In the genomic region with DNA sequence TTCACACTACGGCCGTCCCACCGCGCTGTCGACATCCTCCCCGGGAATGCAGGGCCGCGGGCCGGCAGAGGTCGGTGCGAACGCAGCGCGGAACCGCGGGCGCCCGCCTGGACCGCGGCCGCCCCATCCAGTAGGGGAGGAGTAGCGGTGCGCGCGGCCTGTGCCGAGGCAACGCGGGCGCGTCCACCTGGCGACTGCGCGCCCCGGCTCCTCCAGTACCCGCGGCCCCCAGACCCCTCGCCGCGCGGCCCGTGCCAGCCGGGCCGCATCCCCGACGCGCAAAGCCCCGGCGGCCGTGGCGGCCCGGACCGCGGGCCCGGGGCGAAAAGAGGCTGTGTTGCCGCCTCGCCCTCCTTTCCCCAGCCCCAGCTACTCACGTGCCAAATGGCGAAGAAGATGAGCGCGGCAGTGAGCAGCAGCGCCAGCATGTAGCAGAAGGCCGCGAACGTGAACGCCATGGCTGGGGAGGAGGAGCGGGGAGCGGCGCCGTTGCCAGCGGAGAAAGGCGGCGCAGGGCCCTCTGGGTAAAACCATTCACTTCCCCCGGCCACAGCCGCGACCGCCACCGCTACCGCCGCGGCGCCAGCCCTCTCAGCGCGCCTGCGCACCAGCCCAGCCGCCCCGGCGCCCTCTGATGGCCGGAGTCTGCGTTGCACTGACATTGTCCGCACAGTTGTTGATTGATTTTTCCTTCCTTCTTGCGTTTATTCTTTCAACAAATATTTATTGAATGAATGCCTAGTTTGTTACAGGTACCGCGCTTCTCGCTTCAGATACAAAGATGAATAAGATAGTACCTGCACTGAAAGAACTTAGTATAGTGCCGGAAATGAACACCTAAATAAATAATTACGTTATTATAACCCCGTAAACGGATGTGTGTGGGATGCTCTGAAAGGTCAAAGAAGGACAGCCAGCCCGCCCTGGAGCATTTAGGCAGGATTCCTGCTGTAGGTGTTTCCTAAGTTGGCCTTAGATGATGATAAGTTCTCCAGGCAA, we compare ENCODE assay signal across 1 cellular context.
TF ChIP-seq lines count a peak whose summit lies in the region.

Gene CNIH1 (minus strand): TSS at position 505 of the 999 bp plus-strand sequence. CDS start 47 bp downstream, at position 458.

TF ChIP-seq in WTC11, 78 proteins besides CTCF, POLR2A, EP300 and RAD21 (continued from another document):
- TF ChIP-seq GRHL2 (CRISPR knock-in tag; IDR thresholded peaks at IDR 0.05; ENCODE audit: insufficient replicate concordance, severe bottlenecking) (no peak), CDX4 (CRISPR knock-in tag; IDR thresholded peaks at IDR 0.05; ENCODE audit: borderline replicate concordance) (no peak), FOXP1 (CRISPR knock-in tag; IDR thresholded peaks at IDR 0.05; ENCODE audit: borderline replicate concordance) (peak; percentile 63), ZNF121 (CRISPR knock-in tag; IDR thresholded peaks at IDR 0.05) (no peak), FOXK1 (CRISPR knock-in tag; IDR thresholded peaks at IDR 0.05) (peak; percentile 59; the same call in 1 of the 2 replicates), IRF1 (CRISPR knock-in tag; IDR thresholded peaks at IDR 0.05) (0 out of 2 replicates have a peak, but pooled peaks have one; percentile 33), ESRRA (CRISPR knock-in tag; IDR thresholded peaks at IDR 0.05; ENCODE audit: borderline replicate concordance) (0 out of 2 replicates have a peak, but pooled peaks have one; percentile 26), GTF2I (CRISPR knock-in tag; conservative IDR thresholded peaks at IDR 0.05) (no peak), SP1 (CRISPR knock-in tag; conservative IDR thresholded peaks at IDR 0.05) (peak; percentile 12; the same call in 1 of the 2 replicates), ZNF532 (CRISPR knock-in tag; IDR thresholded peaks at IDR 0.05; ENCODE audit: borderline replicate concordance) (no peak), ATF2 (CRISPR knock-in tag; IDR thresholded peaks at IDR 0.05; ENCODE audit: borderline replicate concordance, low read depth) (no peak), TEAD4 (CRISPR knock-in tag; IDR thresholded peaks at IDR 0.05) (no peak)
- TF ChIP-seq, protein P1, sequence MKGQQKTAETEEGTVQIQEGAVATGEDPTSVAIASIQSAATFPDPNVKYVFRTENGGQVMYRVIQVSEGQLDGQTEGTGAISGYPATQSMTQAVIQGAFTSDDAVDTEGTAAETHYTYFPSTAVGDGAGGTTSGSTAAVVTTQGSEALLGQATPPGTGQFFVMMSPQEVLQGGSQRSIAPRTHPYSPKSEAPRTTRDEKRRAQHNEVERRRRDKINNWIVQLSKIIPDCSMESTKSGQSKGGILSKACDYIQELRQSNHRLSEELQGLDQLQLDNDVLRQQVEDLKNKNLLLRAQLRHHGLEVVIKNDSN (CRISPR knock-in tag; IDR thresholded peaks at IDR 0.05), result no peak
